ENCODE assay signal across 18 cellular contexts in genomic region chr7:121073463-121074099, GRCh38.
"Had no signal": no experiment of that assay in that cellular context is flagged by ENCODE, and none has a peak within 500 bp of the region (broad histone marks: within the 10 kb centered on the region; RNA-seq: fewer than 3 reads in every experiment).

No MANE protein-coding gene starts in this region.

- H3K27me3 ChIP-seq: heart right ventricle, neutrophil, transverse colon, vagina had no signal

- H3K4me1 ChIP-seq: parathyroid adenoma had no signal

- H3K9me3 ChIP-seq: heart right ventricle, neutrophil, transverse colon, vagina had no signal

- ATAC-seq: heart right ventricle; naive thymus-derived CD8-positive, alpha-beta T cell had no signal

- H3K4me3 ChIP-seq: heart right ventricle, transverse colon, vagina had no signal

- DNase-seq: activated CD4-positive, alpha-beta T cell treated with anti-CD3 and anti-CD28 coated beads, Interleukin-2, amount 50 U/mL, for 4 hours; activated gamma-delta T cell; amygdala; caudate nucleus; endodermal cell; heart right ventricle; kidney glomerular epithelial cell; mesendoderm; naive thymus-derived CD8-positive, alpha-beta T cell; stimulated activated CD4-positive, alpha-beta T cell treated with anti-CD3 and anti-CD28 coated beads, Interleukin-12 subunit alpha, Interleukin-12 subunit beta, amount 100 ng/mL, for 4 hours; stimulated activated CD4-positive, alpha-beta T cell treated with anti-CD3 and anti-CD28 coated beads, Interleukin-2, amount 100 ng/mL, for 24 hours; stimulated activated naive CD4-positive, alpha-beta T cell treated with Interleukin-2 at 50 U/mL for 16 hours; substantia nigra; transverse colon had no signal

- H3K36me3 ChIP-seq: neutrophil, transverse colon, vagina had no signal

- H3K27ac ChIP-seq: epithelial cell of prostate, heart right ventricle, neutrophil, parathyroid adenoma, transverse colon, vagina had no signal
